Comparison of ENCODE assay signal across 14 cellular contexts in the genomic region with DNA sequence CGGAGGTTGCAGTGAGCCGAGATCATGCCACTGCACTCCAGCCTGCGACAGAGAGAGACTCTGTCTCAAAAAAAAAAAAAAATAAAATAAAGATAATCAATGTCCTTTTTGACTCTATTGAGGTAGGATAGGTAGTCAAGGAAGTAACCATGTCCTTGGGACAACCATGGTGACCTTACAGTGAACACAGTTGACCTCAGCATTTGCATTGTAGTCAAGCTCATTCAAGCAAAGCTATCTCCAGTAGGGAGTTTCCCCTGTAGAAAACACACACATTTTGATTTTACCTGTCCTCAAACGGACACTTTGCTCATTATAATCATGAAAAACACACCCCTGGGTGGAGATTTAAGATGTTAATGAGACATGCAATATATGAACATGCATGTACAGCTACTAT.
DNase-seq lines count a peak whose midpoint lies in the region; ATAC-seq and TF ChIP-seq lines count a peak whose summit lies in the region.
"Had no signal": no experiment of that assay in that cellular context is flagged by ENCODE, and none has a peak within 500 bp of the region (broad histone marks: within the 10 kb centered on the region; RNA-seq: fewer than 3 reads in every experiment).

No MANE protein-coding gene starts in this region.

- no peak for TF ChIP-seq CTCF in right atrium auricular region (IDR thresholded peaks at IDR 0.05)

- H3K4me3 ChIP-seq in right atrium auricular region, result no peak overlapping the region
- H3K4me3 ChIP-seq: GM23338, uterus had no signal

- no peaks in the 10 kb centered on the region for H3K36me3 ChIP-seq in right atrium auricular region
- H3K36me3 ChIP-seq: uterus had no signal

- H3K27ac ChIP-seq in right atrium auricular region, result no peak overlapping the region
- H3K27ac ChIP-seq: epithelial cell of prostate, uterus had no signal

- H3K4me1 ChIP-seq in right atrium auricular region, result peaks cover 0 to 10% of the 10 kb centered on the region in 2 donors
- H3K4me1 ChIP-seq: uterus had no signal

- no peaks in the 10 kb centered on the region for H3K9me3 ChIP-seq in right atrium auricular region
- H3K9me3 ChIP-seq: uterus had no signal

- no peaks in the 10 kb centered on the region for H3K27me3 ChIP-seq in right atrium auricular region
- H3K27me3 ChIP-seq: uterus had no signal

- ATAC-seq in GM18499 (IDR thresholded peaks at IDR 0.05; ENCODE audit: insufficient read depth, unreplicated experiment) (peak; percentile 93), GM19438 (IDR thresholded peaks at IDR 0.05; ENCODE audit: low read depth, unreplicated experiment) (peak; percentile 92), HG02678 (IDR thresholded peaks at IDR 0.05; ENCODE audit: unreplicated experiment) (peak; percentile 81), HG03342 (IDR thresholded peaks at IDR 0.05; ENCODE audit: unreplicated experiment) (peak; percentile 80), SK-N-SH treated with all-trans-retinoic acid at 6 μM for 48 hours (no peak)
- ATAC-seq: GM23338, natural killer cell had no signal

- DNase-seq in DMS 273 (lab: John Stamatoyannopoulos, UW; ENCODE audit: unreplicated experiment) (no peak), right atrium auricular region (ENCODE audit: low spot score) (no peak), foreskin melanocyte (no peak)
- DNase-seq: natural killer cell; stimulated activated CD4-positive, alpha-beta T cell treated with anti-CD3 and anti-CD28 coated beads, Interleukin-2, amount 100 ng/mL, for 24 hours; stimulated activated naive CD4-positive, alpha-beta T cell; uterus had no signal

TF ChIP-seq in SK-N-SH treated with all-trans-retinoic acid at 6 μM for 48 hours, 23 proteins besides CTCF, POLR2A, EP300 and RAD21:
- TF ChIP-seq ZNF565 (CRISPR knock-in tag; conservative IDR thresholded peaks at IDR 0.05; ENCODE audit: low read depth) (no peak), ISL1 (CRISPR knock-in tag; IDR thresholded peaks at IDR 0.05) (no peak), ARNTL (CRISPR knock-in tag; IDR thresholded peaks at IDR 0.05; ENCODE audit: borderline replicate concordance, low read depth) (no peak), TCF4 (CRISPR knock-in tag; IDR thresholded peaks at IDR 0.05; ENCODE audit: borderline replicate concordance) (no peak), ZNF70 (CRISPR knock-in tag; IDR thresholded peaks at IDR 0.05) (no peak)
- TF ChIP-seq, protein P1, sequence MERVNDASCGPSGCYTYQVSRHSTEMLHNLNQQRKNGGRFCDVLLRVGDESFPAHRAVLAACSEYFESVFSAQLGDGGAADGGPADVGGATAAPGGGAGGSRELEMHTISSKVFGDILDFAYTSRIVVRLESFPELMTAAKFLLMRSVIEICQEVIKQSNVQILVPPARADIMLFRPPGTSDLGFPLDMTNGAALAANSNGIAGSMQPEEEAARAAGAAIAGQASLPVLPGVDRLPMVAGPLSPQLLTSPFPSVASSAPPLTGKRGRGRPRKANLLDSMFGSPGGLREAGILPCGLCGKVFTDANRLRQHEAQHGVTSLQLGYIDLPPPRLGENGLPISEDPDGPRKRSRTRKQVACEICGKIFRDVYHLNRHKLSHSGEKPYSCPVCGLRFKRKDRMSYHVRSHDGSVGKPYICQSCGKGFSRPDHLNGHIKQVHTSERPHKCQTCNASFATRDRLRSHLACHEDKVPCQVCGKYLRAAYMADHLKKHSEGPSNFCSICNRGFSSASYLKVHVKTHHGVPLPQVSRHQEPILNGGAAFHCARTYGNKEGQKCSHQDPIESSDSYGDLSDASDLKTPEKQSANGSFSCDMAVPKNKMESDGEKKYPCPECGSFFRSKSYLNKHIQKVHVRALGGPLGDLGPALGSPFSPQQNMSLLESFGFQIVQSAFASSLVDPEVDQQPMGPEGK (CRISPR knock-in tag; IDR thresholded peaks at IDR 0.05; ENCODE audit: borderline replicate concordance), result no peak
